In the genomic region with DNA sequence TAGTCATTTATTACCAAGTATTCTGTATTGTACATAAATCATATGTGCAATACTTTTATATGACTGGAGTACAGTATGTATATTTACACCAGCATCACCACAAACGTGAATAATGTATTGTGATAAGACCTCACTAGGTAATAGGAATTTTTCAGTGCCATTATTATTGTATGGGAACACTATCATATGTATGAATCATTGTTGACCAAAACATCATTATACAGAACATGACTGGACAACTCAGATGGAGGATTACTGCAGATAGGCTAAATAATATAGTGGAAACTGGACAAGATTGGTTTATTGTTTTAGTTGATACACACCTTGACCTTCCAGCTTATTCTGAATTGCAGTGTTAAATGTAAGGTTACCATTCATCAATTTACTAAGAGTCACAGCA, we compare ENCODE assay signal across 1 cellular context.
TF ChIP-seq lines count a peak whose summit lies in the region.

No MANE protein-coding gene starts in this region.

TF ChIP-seq in IMR-90, 13 proteins besides CTCF, POLR2A, EP300 and RAD21 (continued from another document):
- no peak for TF ChIP-seq FOS (IDR thresholded peaks at IDR 0.05; ENCODE audit: low read depth, low read length)
- no peak for TF ChIP-seq BHLHE40 (IDR thresholded peaks at IDR 0.05; ENCODE audit: low read depth, low read length)
- TF ChIP-seq, protein P1, sequence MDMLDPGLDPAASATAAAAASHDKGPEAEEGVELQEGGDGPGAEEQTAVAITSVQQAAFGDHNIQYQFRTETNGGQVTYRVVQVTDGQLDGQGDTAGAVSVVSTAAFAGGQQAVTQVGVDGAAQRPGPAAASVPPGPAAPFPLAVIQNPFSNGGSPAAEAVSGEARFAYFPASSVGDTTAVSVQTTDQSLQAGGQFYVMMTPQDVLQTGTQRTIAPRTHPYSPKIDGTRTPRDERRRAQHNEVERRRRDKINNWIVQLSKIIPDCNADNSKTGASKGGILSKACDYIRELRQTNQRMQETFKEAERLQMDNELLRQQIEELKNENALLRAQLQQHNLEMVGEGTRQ (IDR thresholded peaks at IDR 0.05; ENCODE audit: low read depth, low read length) = no peak
- no peak for TF ChIP-seq CHD1 (IDR thresholded peaks at IDR 0.05; ENCODE audit: low read depth, low read length)
TF ChIP-seq in IMR-90: peak in this region for 0.
